ENCODE assay signal across 10 cellular contexts in the genomic region with DNA sequence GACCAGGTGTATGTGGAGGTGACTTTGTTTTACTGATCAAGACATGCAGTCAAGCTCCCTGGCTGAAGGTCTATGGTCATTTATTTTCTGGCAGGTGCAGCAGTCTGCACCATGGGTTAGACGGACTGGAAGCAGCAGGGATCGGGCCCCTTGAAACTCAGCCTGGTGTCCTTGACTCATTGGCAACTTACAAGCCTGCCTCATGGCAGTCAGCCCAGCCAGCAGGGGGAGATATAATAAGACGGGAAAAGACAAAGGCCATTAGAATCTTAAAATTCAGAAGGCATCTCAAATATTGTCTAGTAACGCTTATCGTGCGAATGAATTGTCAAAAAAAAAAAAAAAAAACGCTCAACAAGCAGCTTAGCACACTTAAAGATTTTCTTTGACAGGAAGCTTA.
DNase-seq lines count a peak whose midpoint lies in the region; ATAC-seq and TF ChIP-seq lines count a peak whose summit lies in the region.
"Had no signal": no experiment of that assay in that cellular context is flagged by ENCODE, and none has a peak within 500 bp of the region (broad histone marks: within the 10 kb centered on the region; RNA-seq: fewer than 3 reads in every experiment).

No MANE protein-coding gene starts in this region.

- intact Hi-C loops in lower leg skin (cut with DNase I; ENCODE audit: low total_unique reads), result no loop called here

- ATAC-seq in DND-41 (ENCODE audit: insufficient read depth, low read depth), result no peak
- ATAC-seq in HG02642 (IDR thresholded peaks at IDR 0.05; ENCODE audit: poor library complexity, unreplicated experiment), result no peak

- WGBS in lower leg skin, 2 donors, result 49 to 54% methylated on average over 7 of the region's 7 CpGs
- WGBS in suprapubic skin, result 42% methylated on average over 7 of the region's 7 CpGs

- DNase-seq in DND-41 (no peak), HFF-Myc (ENCODE audit: extremely low read depth, low read depth) (no peak), astrocyte of the cerebellum (ENCODE audit: low read depth) (peak; percentile 12), lower leg skin (ENCODE audit: low spot score in 2 of 2) (peak; percentile 19 to 82), suprapubic skin (ENCODE audit: low spot score in 2 of 2) (no peak)
- DNase-seq in activated CD4-positive, CD25-positive, alpha-beta regulatory T cell treated with anti-CD3 and anti-CD28 coated beads, Interleukin-2, amount 50 U/mL, for 72 hours, result no peak
- no peak for DNase-seq in activated naive CD8-positive, alpha-beta T cell treated with anti-CD3 and anti-CD28 coated beads for 36 hours
- DNase-seq: activated naive CD4-positive, alpha-beta T cell treated with Interleukin-2 at 50 U/mL for 16 hours; NCI-H2171 had no signal

- H3K4me3 Mint-ChIP-seq in activated naive CD8-positive, alpha-beta T cell treated with anti-CD3 and anti-CD28 coated beads for 36 hours, result no peak overlapping the region

- H3K27ac ChIP-seq in DND-41 (ENCODE audit: low read length), result no peak overlapping the region
- H3K27ac ChIP-seq in suprapubic skin, result no peak overlapping the region

- TF ChIP-seq POLR2A in lower leg skin (IDR thresholded peaks at IDR 0.05), result no peak
- no peak for TF ChIP-seq POLR2A in suprapubic skin (IDR thresholded peaks at IDR 0.05)

- in situ Hi-C loops in astrocyte of the cerebellum (cut with HindIII; ENCODE audit: low sequenced_read_pairs), result no loop called here

- H3K4me3 ChIP-seq in DND-41 (ENCODE audit: low read depth in 1 of 2, low read length in 2 of 2) (no peak overlapping the region), HFF-Myc (replicated peaks; ENCODE audit: low read depth, low read length) (no peak overlapping the region), astrocyte of the cerebellum (ENCODE audit: low read depth, low read length) (no peak overlapping the region), lower leg skin (ENCODE audit: low read depth, poor library complexity, severe bottlenecking) (no peak overlapping the region), suprapubic skin (no peak overlapping the region)

- no peak for TF ChIP-seq EP300 in suprapubic skin (IDR thresholded peaks at IDR 0.05)

- H3K9ac ChIP-seq in DND-41 (ENCODE audit: low read depth, low read length), result no peak overlapping the region

- H4K20me1 ChIP-seq in DND-41 (ENCODE audit: insufficient read depth, low read length), result no peaks in the 10 kb centered on the region

- H3K27ac Mint-ChIP-seq in activated naive CD8-positive, alpha-beta T cell treated with anti-CD3 and anti-CD28 coated beads for 36 hours, result no peak overlapping the region

- peak; percentile 36 for TF ChIP-seq CTCF in DND-41 (IDR thresholded peaks at IDR 0.05; ENCODE audit: borderline replicate concordance, extremely low read depth, low read length, poor library complexity, severe bottlenecking)
- TF ChIP-seq CTCF in HFF-Myc (IDR thresholded peaks at IDR 0.05; ENCODE audit: low read depth, low read length, missing control alignments), result peak; percentile 47
- TF ChIP-seq CTCF in astrocyte of the cerebellum (IDR thresholded peaks at IDR 0.05; ENCODE audit: low read depth, low read length, missing control alignments), result peak; percentile 63
- TF ChIP-seq CTCF in lower leg skin (IDR thresholded peaks at IDR 0.05), result no peak
- TF ChIP-seq CTCF in suprapubic skin (IDR thresholded peaks at IDR 0.05), result peak in 1 of 2 donors; percentile 23

- H3K4me2 ChIP-seq in DND-41 (ENCODE audit: insufficient read depth, low read length), result no peak overlapping the region

- H3K79me2 ChIP-seq in DND-41 (ENCODE audit: insufficient read depth, low read length), result no peaks in the 10 kb centered on the region

- H3K27me3 ChIP-seq in DND-41 (ENCODE audit: insufficient read depth, low read length, poor library complexity) (no peaks in the 10 kb centered on the region), suprapubic skin (no peaks in the 10 kb centered on the region)

- H3K9me3 ChIP-seq in DND-41 (ENCODE audit: insufficient read depth, low read length, severe bottlenecking) (no peaks in the 10 kb centered on the region), suprapubic skin (no peaks in the 10 kb centered on the region)

- H3K9me3 Mint-ChIP-seq in activated naive CD8-positive, alpha-beta T cell treated with anti-CD3 and anti-CD28 coated beads for 36 hours, result peaks cover 4% of the 10 kb centered on the region

- H3K36me3 Mint-ChIP-seq in activated naive CD8-positive, alpha-beta T cell treated with anti-CD3 and anti-CD28 coated beads for 36 hours, result no peaks in the 10 kb centered on the region

- no peak overlapping the region for H2AFZ ChIP-seq in DND-41 (ENCODE audit: low read depth, low read length)

- H3K27me3 Mint-ChIP-seq in activated naive CD8-positive, alpha-beta T cell treated with anti-CD3 and anti-CD28 coated beads for 36 hours, result peaks cover 13% of the 10 kb centered on the region

- no peaks in the 10 kb centered on the region for H3K4me1 Mint-ChIP-seq in activated naive CD8-positive, alpha-beta T cell treated with anti-CD3 and anti-CD28 coated beads for 36 hours

- no peaks in the 10 kb centered on the region for H3K36me3 ChIP-seq in DND-41 (ENCODE audit: insufficient read depth, low read length)
- H3K36me3 ChIP-seq in suprapubic skin, result no peaks in the 10 kb centered on the region

- H3K4me1 ChIP-seq in DND-41 (ENCODE audit: insufficient read depth, low read length) (no peaks in the 10 kb centered on the region), suprapubic skin (no peaks in the 10 kb centered on the region)

Comparison
In these comparisons a context has a peak if more than half of its experiments do, and no peak if none do; other contexts are left out.
1. DNase-seq: peak in astrocyte of the cerebellum (single experiment) and lower leg skin (2 of 2); none in DND-41 (single experiment), HFF-Myc (single experiment), suprapubic skin (0 of 2), activated CD4-positive, CD25-positive, alpha-beta regulatory T cell treated with anti-CD3 and anti-CD28 coated beads, Interleukin-2, amount 50 U/mL, for 72 hours (single experiment) and activated naive CD8-positive, alpha-beta T cell treated with anti-CD3 and anti-CD28 coated beads for 36 hours (single experiment).
2. CTCF ChIP-seq: peak in DND-41 (single experiment), HFF-Myc (single experiment) and astrocyte of the cerebellum (single experiment); none in lower leg skin (0 of 3).